19 cellular contexts compared by ENCODE assay signal in genomic region chr6:160379464-160379863, GRCh38. TPM values are rescaled to one million over a fixed set of nuclear protein-coding genes. Genes with fewer than 3 reads are reported as not detected.
A peak's percentile ranks its signal among the peaks of the same experiment; 100 is the strongest.
DNase-seq lines count a peak whose midpoint lies in the region; ATAC-seq, FAIRE-seq and TF ChIP-seq lines count a peak whose summit lies in the region.
"Had no signal": no experiment of that assay in that cellular context is flagged by ENCODE, and none has a peak within 500 bp of the region (broad histone marks: within the 10 kb centered on the region; RNA-seq: fewer than 3 reads in every experiment).

No MANE protein-coding gene starts in this region.

- H3K23ac ChIP-seq in IMR-90 (ENCODE audit: low read depth, low read length): no peak overlapping the region

- H3K9me2 ChIP-seq in MM.1S (replicated peaks; ENCODE audit: insufficient read depth, low read length): no peaks in the 10 kb centered on the region

- H4K91ac ChIP-seq in IMR-90 (ENCODE audit: insufficient read depth, low read depth, low read length): no peak overlapping the region

- H3K9ac ChIP-seq in IMR-90 (ENCODE audit: low read depth, low read length) (no peak overlapping the region), MM.1S (ENCODE audit: low read length) (no peak overlapping the region)

- no peak overlapping the region for H3K4me3 Mint-ChIP-seq in activated T-helper 2 cell treated with anti-CD3 and anti-CD28 coated beads, Interferon-gamma antibody, Interleukin-2, Interleukin-4, amounts not matched to agents 10 μg/mL and 5 μg/mL and 100 μg/mL, durations not matched to agents 14 hours and 24 hours and 36 hours (ENCODE audit: low read depth)
- H3K4me3 Mint-ChIP-seq: immature natural killer cell had no signal

- H3K27me3 Mint-ChIP-seq in activated T-helper 2 cell treated with anti-CD3 and anti-CD28 coated beads, Interferon-gamma antibody, Interleukin-2, Interleukin-4, amounts not matched to agents 10 μg/mL and 5 μg/mL and 100 μg/mL, durations not matched to agents 14 hours and 24 hours and 36 hours (ENCODE audit: low read depth): peaks cover 13% of the 10 kb centered on the region

- TF ChIP-seq RAD21 in A549 (conservative IDR thresholded peaks at IDR 0.05 in 1 of 2, IDR thresholded peaks at IDR 0.05 in 1 of 2) (no peak), IMR-90 (IDR thresholded peaks at IDR 0.05; ENCODE audit: low read length) (no peak)

- no peak for TF ChIP-seq EP300 in A549 (IDR thresholded peaks at IDR 0.05)

- H4K20me1 ChIP-seq in IMR-90 (ENCODE audit: insufficient read depth, low read length) (no peaks in the 10 kb centered on the region), MM.1S (ENCODE audit: insufficient read depth, low read length) (no peaks in the 10 kb centered on the region)

- H3K9me3 ChIP-seq in A549: peaks cover 25% of the 10 kb centered on the region; the same call in 2 of the 3 replicates
- H3K9me3 ChIP-seq in IMR-90 (ENCODE audit: control insufficient read depth, insufficient read depth, low read length): peaks cover 1% of the 10 kb centered on the region; the same call in 1 of the 2 replicates
- peaks cover 0 to 15% of the 10 kb centered on the region in 2 donors for H3K9me3 ChIP-seq in left lung
- no peaks in the 10 kb centered on the region for H3K9me3 ChIP-seq in MM.1S (replicated peaks; ENCODE audit: insufficient read depth, low read length)
- H3K9me3 ChIP-seq: thyroid gland had no signal

- H4K8ac ChIP-seq in IMR-90 (ENCODE audit: low read depth in 2 of 2, low read length in 2 of 2): no peak overlapping the region

- no TSS peak for BruUV-seq in IMR-90 (replicated peaks; lab: Mats Ljungman, UMichigan)

- TF ChIP-seq POLR2A in A549 (IDR thresholded peaks at IDR 0.05; ENCODE audit: low read length) (no peak), IMR-90 (IDR thresholded peaks at IDR 0.05; ENCODE audit: low read depth, low read length) (no peak)

- intact Hi-C loops in IMR-90 (cut with micrococcal nuclease): no loop called here
- intact Hi-C loops in left lung (cut with DNase I): no loop called here
- intact Hi-C loops in activated T-helper 2 cell treated with anti-CD3 and anti-CD28 coated beads, Interferon-gamma antibody, Interleukin-2, Interleukin-4, amounts not matched to agents 10 μg/mL and 5 μg/mL and 100 μg/mL, durations not matched to agents 14 hours and 24 hours and 36 hours (cut with micrococcal nuclease): no loop called here

- TF ChIP-seq CTCF in A549 (IDR thresholded peaks at IDR 0.05) (no peak), IMR-90 (conservative IDR thresholded peaks at IDR 0.05; ENCODE audit: low read depth, low read length) (no peak), choroid plexus epithelial cell (conservative IDR thresholded peaks at IDR 0.05; ENCODE audit: low read depth, low read length) (no peak), left lung (IDR thresholded peaks at IDR 0.05) (no peak), MM.1S (IDR thresholded peaks at IDR 0.05; ENCODE audit: low read length) (no peak)

- H3K79me1 ChIP-seq in IMR-90 (ENCODE audit: low read depth in 1 of 2, low read length in 2 of 2): no peaks in the 10 kb centered on the region

- H3F3A ChIP-seq in MM.1S (ENCODE audit: insufficient read depth, low read length): no peaks in the 10 kb centered on the region

- no peak for FAIRE-seq in A549 (lab: Jason Lieb, UNC)

- in situ Hi-C loops in IMR-90 (cut with MboI; ENCODE audit: low sequenced_read_pairs) (no loop called here), KBM-7 (cut with MboI; ENCODE audit: low pct_unique_long_range_greater_than_20kb, low sequenced_read_pairs) (no loop called here)

- no peaks in the 10 kb centered on the region for H3K79me2 ChIP-seq in MM.1S (ENCODE audit: low read length)

- H3K4me1 Mint-ChIP-seq in activated T-helper 2 cell treated with anti-CD3 and anti-CD28 coated beads, Interferon-gamma antibody, Interleukin-2, Interleukin-4, amounts not matched to agents 10 μg/mL and 5 μg/mL and 100 μg/mL, durations not matched to agents 14 hours and 24 hours and 36 hours (ENCODE audit: low read depth): no peaks in the 10 kb centered on the region
- H3K4me1 Mint-ChIP-seq: immature natural killer cell had no signal

- DNase-seq in A549 (ENCODE audit: low read depth in 1 of 2, low spot score in 1 of 2) (no peak), IMR-90 (peak; percentile 1), choroid plexus epithelial cell (ENCODE audit: low read depth) (peak; percentile 54), left lung (no peak), NCI-H146 treated with DMSO at 0.1 percent for 48 hours (lab: John Stamatoyannopoulos, UW; ENCODE audit: unreplicated experiment) (no peak), MM.1S (no peak), KBM-7 (no peak)
- no peak for DNase-seq in activated T-helper 2 cell treated with anti-CD3 and anti-CD28 coated beads, Interferon-gamma antibody, Interleukin-2, Interleukin-4, amounts not matched to agents 10 μg/mL and 5 μg/mL and 100 μg/mL, durations not matched to agents 14 hours and 24 hours and 36 hours (ENCODE audit: low spot score)
- DNase-seq: activated CD4-positive, alpha-beta T cell treated with anti-CD3 and anti-CD28 coated beads for 48 hours; activated naive CD4-positive, alpha-beta T cell treated with anti-CD3 and anti-CD28 coated beads, Interleukin-2, amount 50 U/mL, for 16 hours; effector CD8-positive, alpha-beta T cell; GDM1; immature natural killer cell; KG1; NCI-H1417; nucleus accumbens; stimulated activated CD4-positive, alpha-beta T cell treated with anti-CD3 and anti-CD28 coated beads, Interleukin-4, amount 100 ng/mL, for 24 hours; thyroid gland had no signal

- H3K4me1 ChIP-seq in A549 (peaks cover 49% of the 10 kb centered on the region), IMR-90 (ENCODE audit: control insufficient read depth, insufficient read depth, low read length) (no peaks in the 10 kb centered on the region), left lung (peaks cover 0 to 15% of the 10 kb centered on the region in 2 donors), MM.1S (ENCODE audit: low read length) (peaks cover 6% of the 10 kb centered on the region; the same call in 1 of the 2 replicates)

- H3K9me1 ChIP-seq in IMR-90 (ENCODE audit: insufficient read depth, low read length): no peaks in the 10 kb centered on the region

- H3K18ac ChIP-seq in IMR-90 (ENCODE audit: low read depth, low read length): no peak overlapping the region

- H2BK120ac ChIP-seq in IMR-90 (ENCODE audit: low read depth, low read length): no peak overlapping the region

- H2AFZ ChIP-seq in IMR-90 (replicated peaks; ENCODE audit: low read length, poor library complexity) (no peak overlapping the region), MM.1S (ENCODE audit: low read length) (no peak overlapping the region)

- H3K9me3 Mint-ChIP-seq in activated T-helper 2 cell treated with anti-CD3 and anti-CD28 coated beads, Interferon-gamma antibody, Interleukin-2, Interleukin-4, amounts not matched to agents 10 μg/mL and 5 μg/mL and 100 μg/mL, durations not matched to agents 14 hours and 24 hours and 36 hours: no peaks in the 10 kb centered on the region

- dilution Hi-C loops in IMR-90 (cut with HindIII; ENCODE audit: low sequenced_read_pairs, unreplicated experiment): no loop called here

- H3K27me3 ChIP-seq in IMR-90 (ENCODE audit: control insufficient read depth, insufficient read depth, low read length): no peaks in the 10 kb centered on the region
- H3K27me3 ChIP-seq in left lung: no peaks in the 10 kb centered on the region
- H3K27me3 ChIP-seq in MM.1S (replicated peaks; ENCODE audit: insufficient read depth, low read length): no peaks in the 10 kb centered on the region
- H3K27me3 ChIP-seq: thyroid gland had no signal

- H3K27ac Mint-ChIP-seq in activated T-helper 2 cell treated with anti-CD3 and anti-CD28 coated beads, Interferon-gamma antibody, Interleukin-2, Interleukin-4, amounts not matched to agents 10 μg/mL and 5 μg/mL and 100 μg/mL, durations not matched to agents 14 hours and 24 hours and 36 hours: no peak overlapping the region
- H3K27ac Mint-ChIP-seq: immature natural killer cell had no signal

- no peak overlapping the region for H3K14ac ChIP-seq in IMR-90 (replicated peaks; ENCODE audit: low read depth, low read length)

- H2AK9ac ChIP-seq in IMR-90 (replicated peaks; ENCODE audit: low read depth, low read length, poor library complexity): no peak overlapping the region

- H3K27ac ChIP-seq in A549 (peak overlapping the region; percentile 69 to 70; a peak in 5 of 6 replicates), IMR-90 (ENCODE audit: insufficient read depth, low read length) (no peak overlapping the region), left lung (no peak overlapping the region), MM.1S (ENCODE audit: low read length) (no peak overlapping the region)
- H3K27ac ChIP-seq: thyroid gland had no signal

- no peak overlapping the region for H4K5ac ChIP-seq in IMR-90 (ENCODE audit: low read depth, low read length)

- CTCF ChIA-PET in A549 (lab: Yijun Ruan, JAX): interaction anchor here (1.7 kb wide), 1 partner anchor 10 kb away, joined by 4 read pairs; no protein-coding TSS in a partner anchor
- CTCF ChIA-PET in IMR-90 (lab: Yijun Ruan, JAX): no interaction called here

- no peaks in the 10 kb centered on the region for H3K36me3 Mint-ChIP-seq in activated T-helper 2 cell treated with anti-CD3 and anti-CD28 coated beads, Interferon-gamma antibody, Interleukin-2, Interleukin-4, amounts not matched to agents 10 μg/mL and 5 μg/mL and 100 μg/mL, durations not matched to agents 14 hours and 24 hours and 36 hours (ENCODE audit: low read depth)

- H3K4ac ChIP-seq in IMR-90 (ENCODE audit: low read depth, low read length): no peak overlapping the region

- H3K4me2 ChIP-seq in A549 (peak overlapping the region; percentile 51), IMR-90 (ENCODE audit: low read depth, low read length) (no peak overlapping the region), MM.1S (ENCODE audit: low read depth, low read length) (no peak overlapping the region)

- no peak overlapping the region for H2BK20ac ChIP-seq in IMR-90 (ENCODE audit: low read depth, low read length)

- H2AK5ac ChIP-seq in IMR-90 (ENCODE audit: low read depth, low read length): no peak overlapping the region

- ATAC-seq in A549 (no peak; a peak in 1 of 6 replicates), IMR-90 (ENCODE audit: low read depth) (no peak), left lung (peak; percentile 21)

- H2BK5ac ChIP-seq in IMR-90 (ENCODE audit: low read depth, low read length, poor library complexity, severe bottlenecking): no peak overlapping the region

- no peak overlapping the region for H3K56ac ChIP-seq in IMR-90 (ENCODE audit: extremely low read depth, insufficient read depth, low read length)

- H3K36me3 ChIP-seq in IMR-90 (ENCODE audit: control insufficient read depth, insufficient read depth, low read length) (no peaks in the 10 kb centered on the region), left lung (no peaks in the 10 kb centered on the region), MM.1S (replicated peaks; ENCODE audit: insufficient read depth, low read length) (no peaks in the 10 kb centered on the region)
- H3K36me3 ChIP-seq: thyroid gland had no signal

- H3K4me3 ChIP-seq in A549 (no peak overlapping the region; the same call in 2 of the 3 replicates), IMR-90 (ENCODE audit: insufficient read depth, low read depth, low read length) (no peak overlapping the region), choroid plexus epithelial cell (ENCODE audit: low read depth, low read length) (no peak overlapping the region), left lung (no peak overlapping the region), MM.1S (ENCODE audit: low read length) (no peak overlapping the region)
- H3K4me3 ChIP-seq: thyroid gland had no signal

- H2BK15ac ChIP-seq in IMR-90 (ENCODE audit: low read depth, low read length): no peak overlapping the region

- POLR2A ChIA-PET in A549 (lab: Yijun Ruan, JAX) (no interaction called here), IMR-90 (lab: Charles Lee; ENCODE audit: unreplicated experiment) (no interaction called here)

RNA-seq across cellular contexts. Expression of gene SLC22A3, which starts 31.3 kb away (rescaled TPM):
- polyA plus RNA-seq in A549 (2011; rRNA removed) (57.4 and 65.2 TPM in 2 replicates), A549 (2017; fragmentation: RNase III; extraction: RNeasy Plus Mini Kit Qiagen cat#74134 plus additional on column Dnase treatment) (38.8 to 44.9 TPM (median 41.5 TPM) in 3 replicates), IMR-90 (2012; rRNA removed) (not detected in 2 replicates)
- polyA plus RNA-seq in A549 (2012; cell fraction: cytosol; rRNA removed): 19.0 and 24.2 TPM in 2 replicates
- polyA plus RNA-seq in A549 (2012; cell fraction: nucleus; rRNA removed): 35.1 and 53.0 TPM in 2 replicates
- 60.5 and 65.0 TPM in 2 replicates for polyA minus RNA-seq in A549 (2011; rRNA and poly(A)+ RNA removed)
- total RNA-seq in IMR-90 (2012; rRNA removed) (not detected in 2 replicates), left lung (10 to 100 TPM; 25.9 to 35.4 TPM)
- polyA plus RNA-seq in IMR-90 (2012; cell fraction: cytosol; rRNA removed): not detected in 2 replicates
- 0.03 TPM in 1 of 2 replicates, not detected in the other for polyA plus RNA-seq in IMR-90 (2012; cell fraction: nucleus; rRNA removed; ENCODE audit: low replicate concordance)
- total RNA-seq in activated T-helper 2 cell treated with anti-CD3 and anti-CD28 coated beads, Interferon-gamma antibody, Interleukin-2, Interleukin-4, amounts not matched to agents 10 μg/mL and 5 μg/mL and 100 μg/mL, durations not matched to agents 14 hours and 24 hours and 36 hours: not detected in 2 replicates
- total RNA-seq: SK-MEL-5 had no signal

Comparison
In these comparisons a context has a peak if more than half of its experiments do, and no peak if none do; other contexts are left out.
1. DNase-seq: peak in IMR-90 (single experiment) and choroid plexus epithelial cell (single experiment); none in A549 (0 of 2), left lung (0 of 2), activated T-helper 2 cell treated with anti-CD3 and anti-CD28 coated beads, Interferon-gamma antibody, Interleukin-2, Interleukin-4, amounts not matched to agents 10 μg/mL and 5 μg/mL and 100 μg/mL, durations not matched to agents 14 hours and 24 hours and 36 hours (single experiment), NCI-H146 treated with DMSO at 0.1 percent for 48 hours (single experiment), MM.1S (single experiment) and KBM-7 (single experiment).
2. H3K27ac ChIP-seq: peak in A549 (2 of 2); none in IMR-90 (single experiment), left lung (0 of 2) and MM.1S (single experiment).
3. RNA of gene SLC22A3, which starts 31.3 kb away (total RNA-seq): 25.9 to 35.4 TPM in left lung; not detected in IMR-90 and not detected in activated T-helper 2 cell treated with anti-CD3 and anti-CD28 coated beads, Interferon-gamma antibody, Interleukin-2, Interleukin-4, amounts not matched to agents 10 μg/mL and 5 μg/mL and 100 μg/mL, durations not matched to agents 14 hours and 24 hours and 36 hours; every median in the first group is over 10 times any median in the second.